23 cellular contexts compared by ENCODE assay signal in genomic region chr11:1856306-1857005, GRCh38. TPM values are rescaled to one million over a fixed set of nuclear protein-coding genes. Genes with fewer than 3 reads are reported as not detected.
DNase-seq lines count a peak whose midpoint lies in the region; ATAC-seq lines count a peak whose summit lies in the region.
"Had no signal": no experiment of that assay in that cellular context is flagged by ENCODE, and none has a peak within 500 bp of the region (broad histone marks: within the 10 kb centered on the region; RNA-seq: fewer than 3 reads in every experiment).

No MANE protein-coding gene starts in this region.

- CTCF ChIA-PET in CD8-positive, alpha-beta memory T cell (lab: Charles Lee): interaction anchor here (1.1 to 7.4 kb wide), 7 partner anchors 20 to 296 kb away, joined by 3 to 93 read pairs (median 10); partner anchors contain the start of gene SYT8

- no peaks in the 10 kb centered on the region for H3K27me3 ChIP-seq in CD8-positive, alpha-beta memory T cell (ENCODE audit: insufficient read depth, low read length, poor library complexity, severe bottlenecking)
- H3K27me3 ChIP-seq: body of pancreas, right lobe of liver, upper lobe of right lung had no signal

- no peaks in the 10 kb centered on the region for H3K9me3 ChIP-seq in CD8-positive, alpha-beta memory T cell (ENCODE audit: low read length)
- H3K9me3 ChIP-seq: A549, body of pancreas, right lobe of liver, upper lobe of right lung had no signal

- no peak overlapping the region for H3K27ac ChIP-seq in CD8-positive, alpha-beta memory T cell (ENCODE audit: low read depth, low read length)
- H3K27ac ChIP-seq: body of pancreas, C4-2B, right lobe of liver, upper lobe of right lung had no signal

- H3K27ac Mint-ChIP-seq in activated CD4-positive, alpha-beta T cell treated with anti-CD3 and anti-CD28 coated beads, Interleukin-2, amount 10 ng/mL, durations not matched to agents 24 days and 14 days: peak overlapping the region; percentile 72
- peak overlapping the region in 7 of 8 donors; percentile 26 to 90 (median 68) for H3K27ac Mint-ChIP-seq in CD8-positive, alpha-beta memory T cell
- H3K27ac Mint-ChIP-seq in activated T-helper 2 cell treated with anti-CD3 and anti-CD28 coated beads, Interferon-gamma antibody, Interleukin-2, Interleukin-4, amounts not matched to agents 10 μg/mL and 5 μg/mL and 100 μg/mL, durations not matched to agents 14 hours and 24 hours and 36 hours: peak overlapping the region; percentile 79
- H3K27ac Mint-ChIP-seq in natural killer cell treated with Interleukin-12 subunit alpha and Interleukin-12 subunit beta and Interleukin-15 and Interleukin-18, amount 100 ng/mL, for 72 hours: peak overlapping the region; percentile 91 to 99

- peaks cover 22% of the 10 kb centered on the region for H3K4me1 Mint-ChIP-seq in activated CD4-positive, alpha-beta T cell treated with anti-CD3 and anti-CD28 coated beads, Interleukin-2, amount 10 ng/mL, durations not matched to agents 24 days and 14 days
- peaks cover 27 to 39% (median 34%) of the 10 kb centered on the region in 3 donors for H3K4me1 Mint-ChIP-seq in CD8-positive, alpha-beta memory T cell
- H3K4me1 Mint-ChIP-seq in activated T-helper 2 cell treated with anti-CD3 and anti-CD28 coated beads, Interferon-gamma antibody, Interleukin-2, Interleukin-4, amounts not matched to agents 10 μg/mL and 5 μg/mL and 100 μg/mL, durations not matched to agents 14 hours and 24 hours and 36 hours (ENCODE audit: low read depth): peaks cover 18% of the 10 kb centered on the region
- H3K4me1 Mint-ChIP-seq in natural killer cell treated with Interleukin-12 subunit alpha and Interleukin-12 subunit beta and Interleukin-15 and Interleukin-18, amount 100 ng/mL, for 72 hours (ENCODE audit: low read depth in 2 of 2): peaks cover 14 to 27% of the 10 kb centered on the region in 2 donors

- H3K36me3 ChIP-seq in CD8-positive, alpha-beta memory T cell (ENCODE audit: insufficient read depth, low read length): no peaks in the 10 kb centered on the region
- H3K36me3 ChIP-seq: right lobe of liver, upper lobe of right lung had no signal

- peak overlapping the region; percentile 49 for H3K4me3 Mint-ChIP-seq in activated CD4-positive, alpha-beta T cell treated with anti-CD3 and anti-CD28 coated beads, Interleukin-2, amount 10 ng/mL, durations not matched to agents 24 days and 14 days
- H3K4me3 Mint-ChIP-seq in CD8-positive, alpha-beta memory T cell: peak overlapping the region in 4 of 7 donors; percentile 52 to 99 (median 58)
- H3K4me3 Mint-ChIP-seq in activated T-helper 2 cell treated with anti-CD3 and anti-CD28 coated beads, Interferon-gamma antibody, Interleukin-2, Interleukin-4, amounts not matched to agents 10 μg/mL and 5 μg/mL and 100 μg/mL, durations not matched to agents 14 hours and 24 hours and 36 hours (ENCODE audit: low read depth): peak overlapping the region; percentile 40
- peak overlapping the region; percentile 22 for H3K4me3 Mint-ChIP-seq in natural killer cell treated with Interleukin-12 subunit alpha and Interleukin-12 subunit beta and Interleukin-15 and Interleukin-18, amount 100 ng/mL, for 72 hours

- no peak overlapping the region for H3K4me3 ChIP-seq in CD8-positive, alpha-beta memory T cell (ENCODE audit: low read length)
- H3K4me3 ChIP-seq: A549, body of pancreas, right lobe of liver, upper lobe of right lung had no signal

- no peak for ATAC-seq in natural killer cell treated with Interleukin-12 subunit alpha and Interleukin-12 subunit beta and Interleukin-15 and Interleukin-18, amount 100 ng/mL, for 72 hours
- ATAC-seq in GM18907 (IDR thresholded peaks at IDR 0.05; ENCODE audit: unreplicated experiment): no peak
- ATAC-seq: A549, body of pancreas, left cardiac atrium, right lobe of liver, upper lobe of right lung had no signal

- peaks cover 11% of the 10 kb centered on the region for H3K36me3 Mint-ChIP-seq in activated CD4-positive, alpha-beta T cell treated with anti-CD3 and anti-CD28 coated beads, Interleukin-2, amount 10 ng/mL, durations not matched to agents 24 days and 14 days (ENCODE audit: low read depth)
- H3K36me3 Mint-ChIP-seq in CD8-positive, alpha-beta memory T cell: peaks cover 0 to 43% (median 0%) of the 10 kb centered on the region in 3 donors
- peaks cover 32% of the 10 kb centered on the region for H3K36me3 Mint-ChIP-seq in activated T-helper 2 cell treated with anti-CD3 and anti-CD28 coated beads, Interferon-gamma antibody, Interleukin-2, Interleukin-4, amounts not matched to agents 10 μg/mL and 5 μg/mL and 100 μg/mL, durations not matched to agents 14 hours and 24 hours and 36 hours (ENCODE audit: low read depth)
- H3K36me3 Mint-ChIP-seq in natural killer cell treated with Interleukin-12 subunit alpha and Interleukin-12 subunit beta and Interleukin-15 and Interleukin-18, amount 100 ng/mL, for 72 hours: no peaks in the 10 kb centered on the region

- no peaks in the 10 kb centered on the region for H3K27me3 Mint-ChIP-seq in activated CD4-positive, alpha-beta T cell treated with anti-CD3 and anti-CD28 coated beads, Interleukin-2, amount 10 ng/mL, durations not matched to agents 24 days and 14 days
- no peaks in the 10 kb centered on the region for H3K27me3 Mint-ChIP-seq in CD8-positive, alpha-beta memory T cell
- H3K27me3 Mint-ChIP-seq in activated T-helper 2 cell treated with anti-CD3 and anti-CD28 coated beads, Interferon-gamma antibody, Interleukin-2, Interleukin-4, amounts not matched to agents 10 μg/mL and 5 μg/mL and 100 μg/mL, durations not matched to agents 14 hours and 24 hours and 36 hours (ENCODE audit: low read depth): no peaks in the 10 kb centered on the region
- no peaks in the 10 kb centered on the region for H3K27me3 Mint-ChIP-seq in natural killer cell treated with Interleukin-12 subunit alpha and Interleukin-12 subunit beta and Interleukin-15 and Interleukin-18, amount 100 ng/mL, for 72 hours

- H3K9me3 Mint-ChIP-seq in activated CD4-positive, alpha-beta T cell treated with anti-CD3 and anti-CD28 coated beads, Interleukin-2, amount 10 ng/mL, durations not matched to agents 24 days and 14 days: no peaks in the 10 kb centered on the region
- no peaks in the 10 kb centered on the region for H3K9me3 Mint-ChIP-seq in CD8-positive, alpha-beta memory T cell
- H3K9me3 Mint-ChIP-seq in activated T-helper 2 cell treated with anti-CD3 and anti-CD28 coated beads, Interferon-gamma antibody, Interleukin-2, Interleukin-4, amounts not matched to agents 10 μg/mL and 5 μg/mL and 100 μg/mL, durations not matched to agents 14 hours and 24 hours and 36 hours: no peaks in the 10 kb centered on the region
- H3K9me3 Mint-ChIP-seq in natural killer cell treated with Interleukin-12 subunit alpha and Interleukin-12 subunit beta and Interleukin-15 and Interleukin-18, amount 100 ng/mL, for 72 hours: no peaks in the 10 kb centered on the region

- intact Hi-C loops in activated CD4-positive, alpha-beta T cell treated with anti-CD3 and anti-CD28 coated beads, Interleukin-2, amount 10 ng/mL, durations not matched to agents 24 days and 14 days (cut with micrococcal nuclease): loop anchor here (5.0 kb wide), 1 partner anchor 411 kb away; no protein-coding TSS in a partner anchor
- intact Hi-C loops in activated T-helper 2 cell treated with anti-CD3 and anti-CD28 coated beads, Interferon-gamma antibody, Interleukin-2, Interleukin-4, amounts not matched to agents 10 μg/mL and 5 μg/mL and 100 μg/mL, durations not matched to agents 14 hours and 24 hours and 36 hours (cut with micrococcal nuclease): no loop called here

- peaks cover 76% of the 10 kb centered on the region for H3K4me1 ChIP-seq in CD8-positive, alpha-beta memory T cell (ENCODE audit: insufficient read depth, low read length)
- H3K4me1 ChIP-seq: A549, body of pancreas, right lobe of liver had no signal

- POLR2A ChIA-PET in CD8-positive, alpha-beta memory T cell (lab: Charles Lee): no interaction called here

- DNase-seq in activated CD4-positive, alpha-beta T cell treated with anti-CD3 and anti-CD28 coated beads, Interleukin-2, amount 10 ng/mL, durations not matched to agents 24 days and 14 days: no peak
- DNase-seq in activated CD4-positive, alpha-beta T cell treated with anti-CD3 and anti-CD28 coated beads for 48 hours: no peak
- DNase-seq in CD8-positive, alpha-beta memory T cell: no peak
- DNase-seq in activated T-helper 2 cell treated with anti-CD3 and anti-CD28 coated beads, Interferon-gamma antibody, Interleukin-2, Interleukin-4, amounts not matched to agents 10 μg/mL and 5 μg/mL and 100 μg/mL, durations not matched to agents 14 hours and 24 hours and 36 hours (ENCODE audit: low spot score): no peak
- no peak for DNase-seq in natural killer cell treated with Interleukin-12 subunit alpha and Interleukin-12 subunit beta and Interleukin-15 and Interleukin-18, amount 100 ng/mL, for 72 hours (ENCODE audit: low spot score)
- DNase-seq in iPS-NIHi11 (ENCODE audit: low spot score) (no peak), NCI-H345 (lab: John Stamatoyannopoulos, UW) (no peak)
- DNase-seq: activated naive CD4-positive, alpha-beta T cell treated with Interleukin-2 at 50 U/mL for 16 hours; body of pancreas; DMS53; hippocampal formation; left cardiac atrium; right lobe of liver; RPMI8226; upper lobe of right lung had no signal

RNA-seq across cellular contexts. Expression of gene LSP1, which starts 3.6 kb away (rescaled TPM):
- 303 and 322 TPM in 2 replicates for total RNA-seq in activated CD4-positive, alpha-beta T cell treated with anti-CD3 and anti-CD28 coated beads, Interleukin-2, amount 10 ng/mL, durations not matched to agents 24 days and 14 days
- 100 to 1,000 TPM; 226 to 230 TPM for total RNA-seq in CD8-positive, alpha-beta memory T cell
- 496 TPM for polyA plus RNA-seq in CD8-positive, alpha-beta memory T cell
- total RNA-seq in activated T-helper 2 cell treated with anti-CD3 and anti-CD28 coated beads, Interferon-gamma antibody, Interleukin-2, Interleukin-4, amounts not matched to agents 10 μg/mL and 5 μg/mL and 100 μg/mL, durations not matched to agents 14 hours and 24 hours and 36 hours: 442 and 449 TPM in 2 replicates
- total RNA-seq in natural killer cell treated with Interleukin-12 subunit alpha and Interleukin-12 subunit beta and Interleukin-15 and Interleukin-18, amount 100 ng/mL, for 72 hours: 100 to 1,000 TPM; 240 to 358 TPM
- total RNA-seq: endothelial cell of umbilical vein, H1 had no signal
- polyA plus RNA-seq: endothelial cell of umbilical vein had no signal

RNA-seq across cellular contexts. Expression of gene TNNI2, which starts 17.7 kb away (rescaled TPM):
- total RNA-seq in activated CD4-positive, alpha-beta T cell treated with anti-CD3 and anti-CD28 coated beads, Interleukin-2, amount 10 ng/mL, durations not matched to agents 24 days and 14 days: not detected in 2 replicates
- total RNA-seq in CD8-positive, alpha-beta memory T cell: under 1 TPM in 1 of 2 experiments, not detected in 1; 0.33 TPM
- polyA plus RNA-seq in CD8-positive, alpha-beta memory T cell: not detected
- total RNA-seq in activated T-helper 2 cell treated with anti-CD3 and anti-CD28 coated beads, Interferon-gamma antibody, Interleukin-2, Interleukin-4, amounts not matched to agents 10 μg/mL and 5 μg/mL and 100 μg/mL, durations not matched to agents 14 hours and 24 hours and 36 hours: 0.27 TPM in 1 of 2 replicates, not detected in the other
- total RNA-seq in natural killer cell treated with Interleukin-12 subunit alpha and Interleukin-12 subunit beta and Interleukin-15 and Interleukin-18, amount 100 ng/mL, for 72 hours: 1 to 10 TPM in 1 of 2 donors, not detected in 1; 1.4 TPM
- total RNA-seq: endothelial cell of umbilical vein, H1, M059J had no signal
- polyA plus RNA-seq: A549, endothelial cell of umbilical vein, H1 had no signal

RNA-seq across cellular contexts. Expression of gene SYT8, which starts 21.7 kb away (rescaled TPM):
- not detected in 2 replicates for total RNA-seq in activated CD4-positive, alpha-beta T cell treated with anti-CD3 and anti-CD28 coated beads, Interleukin-2, amount 10 ng/mL, durations not matched to agents 24 days and 14 days
- total RNA-seq in CD8-positive, alpha-beta memory T cell: not detected
- polyA plus RNA-seq in CD8-positive, alpha-beta memory T cell: not detected
- not detected in 2 replicates for total RNA-seq in activated T-helper 2 cell treated with anti-CD3 and anti-CD28 coated beads, Interferon-gamma antibody, Interleukin-2, Interleukin-4, amounts not matched to agents 10 μg/mL and 5 μg/mL and 100 μg/mL, durations not matched to agents 14 hours and 24 hours and 36 hours
- total RNA-seq in natural killer cell treated with Interleukin-12 subunit alpha and Interleukin-12 subunit beta and Interleukin-15 and Interleukin-18, amount 100 ng/mL, for 72 hours: not detected
- total RNA-seq: endothelial cell of umbilical vein, H1, left cardiac atrium, M059J, mononuclear cell, omental fat pad had no signal
- polyA plus RNA-seq: endothelial cell of umbilical vein, H1 had no signal

RNA-seq across cellular contexts. Expression of gene PRR33, which starts 35.2 kb away (rescaled TPM):
- not detected in 2 replicates for total RNA-seq in activated CD4-positive, alpha-beta T cell treated with anti-CD3 and anti-CD28 coated beads, Interleukin-2, amount 10 ng/mL, durations not matched to agents 24 days and 14 days
- total RNA-seq in CD8-positive, alpha-beta memory T cell: not detected
- polyA plus RNA-seq in CD8-positive, alpha-beta memory T cell: 0.17 TPM
- 0.05 TPM in 1 of 2 replicates, not detected in the other for total RNA-seq in activated T-helper 2 cell treated with anti-CD3 and anti-CD28 coated beads, Interferon-gamma antibody, Interleukin-2, Interleukin-4, amounts not matched to agents 10 μg/mL and 5 μg/mL and 100 μg/mL, durations not matched to agents 14 hours and 24 hours and 36 hours
- not detected for total RNA-seq in natural killer cell treated with Interleukin-12 subunit alpha and Interleukin-12 subunit beta and Interleukin-15 and Interleukin-18, amount 100 ng/mL, for 72 hours
- total RNA-seq: body of pancreas, endothelial cell of umbilical vein, H1, M059J, mononuclear cell, omental fat pad, right lobe of liver, upper lobe of right lung had no signal
- polyA plus RNA-seq: A549, endothelial cell of umbilical vein had no signal
